8 cellular contexts compared by ENCODE assay signal in genomic region chr16:370443-370842, GRCh38. TPM values are rescaled to one million over a fixed set of nuclear protein-coding genes. Genes with fewer than 3 reads are reported as not detected.
DNase-seq lines count a peak whose midpoint lies in the region; FAIRE-seq and TF ChIP-seq lines count a peak whose summit lies in the region.

TSS of gene MRPL28 (minus strand) at chr16:370538. CDS start at chr16:370218, 320 bp downstream.

- intact Hi-C loops in activated naive CD4-positive, alpha-beta T cell treated with anti-CD3 and anti-CD28 coated beads for 36 hours (cut with micrococcal nuclease) = loop anchor here (1.0 to 2.0 kb wide), 3 partner anchors 10 to 30 kb away; partner anchors contain the start of gene DECR2

- peak; percentile 82 for FAIRE-seq in frontal cortex (lab: Jason Lieb, UNC)

- CTCF ChIA-PET in HEK293T (lab: Yijun Ruan, JAX) = interaction anchor here (0.8 to 1.6 kb wide), 2 partner anchors 9 to 11 kb away, joined by 3 to 6 read pairs; no protein-coding TSS in a partner anchor
- CTCF ChIA-PET in activated naive CD4-positive, alpha-beta T cell treated with anti-CD3 and anti-CD28 coated beads for 36 hours (lab: Charles Lee) = interaction anchor here (0.6 to 1.7 kb wide), 3 partner anchors 8 to 93 kb away, joined by 5 to 9 read pairs (median 5); no protein-coding TSS in a partner anchor

- H3K27ac ChIP-seq in SK-N-MC = peak within 1 kb of the TSS; percentile 90
- H3K27ac ChIP-seq in neutrophil = peak within 1 kb of the TSS; percentile 75

- H3K27me3 Mint-ChIP-seq in activated naive CD4-positive, alpha-beta T cell treated with anti-CD3 and anti-CD28 coated beads for 36 hours (ENCODE audit: low read depth) = no peaks in the 10 kb centered on the region

- peak within 1 kb of the TSS; percentile 85 for H3K27ac Mint-ChIP-seq in activated naive CD4-positive, alpha-beta T cell treated with anti-CD3 and anti-CD28 coated beads for 36 hours

- in situ Hi-C loops in G401 (cut with HindIII; ENCODE audit: low sequenced_read_pairs) = no loop called here

- peak within 1 kb of the TSS; percentile 90 for H3K9ac ChIP-seq in SK-N-MC (ENCODE audit: insufficient read length)

- H3K36me3 ChIP-seq in SK-N-MC (ENCODE audit: insufficient read depth, low read length) = peaks cover 19% of the 10 kb centered on the region; the same call in 1 of the 2 replicates
- H3K36me3 ChIP-seq in neutrophil = peaks cover 84% of the 10 kb centered on the region

- H3K9me3 Mint-ChIP-seq in activated naive CD4-positive, alpha-beta T cell treated with anti-CD3 and anti-CD28 coated beads for 36 hours = no peaks in the 10 kb centered on the region

- H3K4me3 ChIP-seq in SK-N-MC (peak within 1 kb of the TSS; percentile 77), neutrophil (ENCODE audit: low read depth in 1 of 2, low read length in 1 of 2) (peak within 1 kb of the TSS; percentile 46 to 63)

- peaks cover 14% of the 10 kb centered on the region for H3K4me1 Mint-ChIP-seq in activated naive CD4-positive, alpha-beta T cell treated with anti-CD3 and anti-CD28 coated beads for 36 hours (ENCODE audit: low read depth)

- no peaks in the 10 kb centered on the region for H3K9me3 ChIP-seq in SK-N-MC (ENCODE audit: low read depth, low read length)
- no peaks in the 10 kb centered on the region for H3K9me3 ChIP-seq in neutrophil

- TF ChIP-seq CTCF in neutrophil (IDR thresholded peaks at IDR 0.05) = no peak
- no peak for TF ChIP-seq CTCF in subcutaneous adipose tissue (IDR thresholded peaks at IDR 0.05; ENCODE audit: low read depth)

- POLR2A ChIA-PET in HEK293T (lab: Yijun Ruan, JAX) = interaction anchor here (0.7 to 2.2 kb wide), 6 partner anchors 11 to 136 kb away, joined by 3 to 17 read pairs (median 4); partner anchors contain the start of genes DECR2, FAM234A and PGAP6

- H3K4me3 Mint-ChIP-seq in activated naive CD4-positive, alpha-beta T cell treated with anti-CD3 and anti-CD28 coated beads for 36 hours = peak within 1 kb of the TSS; percentile 81

- DNase-seq in G401 (ENCODE audit: low spot score) (peak; percentile 97), HEK293T (ENCODE audit: extremely low spot score) (peak; percentile 96), NCI-H1048 (lab: John Stamatoyannopoulos, UW) (peak; percentile 36), SK-N-MC (ENCODE audit: low read depth, low spot score) (peak; percentile 75), frontal cortex (ENCODE audit: low spot score in 2 of 2) (peak; percentile 98 to 99)
- DNase-seq in activated naive CD4-positive, alpha-beta T cell treated with anti-CD3 and anti-CD28 coated beads for 36 hours = peak; percentile 97

- H3K27me3 ChIP-seq in neutrophil = peaks cover 8% of the 10 kb centered on the region

- H3K4me1 ChIP-seq in neutrophil (ENCODE audit: control insufficient read depth in 1 of 2, insufficient read depth in 1 of 2, low read depth in 1 of 2, low read length in 1 of 2) = peaks cover 16 to 20% of the 10 kb centered on the region in 2 experiments

- peaks cover 4% of the 10 kb centered on the region for H3K36me3 Mint-ChIP-seq in activated naive CD4-positive, alpha-beta T cell treated with anti-CD3 and anti-CD28 coated beads for 36 hours (ENCODE audit: low read depth)

TF ChIP-seq in HEK293T, 16 proteins besides CTCF, POLR2A, EP300 and RAD21:
- TF ChIP-seq FOXM1 (IDR thresholded peaks at IDR 0.05; ENCODE audit: borderline replicate concordance) (no peak), PKNOX1 (IDR thresholded peaks at IDR 0.05) (peak; percentile 99), L3MBTL2 (conservative IDR thresholded peaks at IDR 0.05) (no peak)

RNA-seq across cellular contexts. Expression of gene MRPL28, which starts in this region (rescaled TPM):
- 250 and 260 TPM in 2 replicates for total RNA-seq in G401 (2014; rRNA removed; shearing (Covaris generic))
- total RNA-seq in activated naive CD4-positive, alpha-beta T cell treated with anti-CD3 and anti-CD28 coated beads for 36 hours = 10 to 100 TPM; 68.3 to 74.0 TPM
- total RNA-seq in frontal cortex (44.8 TPM), subcutaneous adipose tissue (10 to 100 TPM; 37.3 to 59.9 (median 47.5) TPM)

Comparison
In these comparisons a context has a peak if more than half of its experiments do, and no peak if none do; other contexts are left out.
1. Peak in every context shown above with its lines: DNase-seq, H3K4me3 ChIP-seq and H3K27ac ChIP-seq.
2. DNase-seq: peak in every context shown above with its lines; median percentile 98 in frontal cortex; 97 in G401; 97 in activated naive CD4-positive, alpha-beta T cell treated with anti-CD3 and anti-CD28 coated beads for 36 hours; 96 in HEK293T; 75 in SK-N-MC; 36 in NCI-H1048.